Comparison of ENCODE assay signal across 8 cellular contexts in genomic region chr7:114085592-114086490, GRCh38.
DNase-seq lines count a peak whose midpoint lies in the region; TF ChIP-seq lines count a peak whose summit lies in the region.

No MANE protein-coding gene starts in this region.

- TF ChIP-seq CTCF in MCF 10A (IDR thresholded peaks at IDR 0.05; ENCODE audit: unreplicated experiment): no peak

- POLR2A ChIA-PET in MCF 10A (lab: Yijun Ruan, JAX): interaction anchor here (0.6 kb wide), 1 partner anchor 22 kb away, joined by 4 read pairs; no protein-coding TSS in a partner anchor

- H3K27ac Mint-ChIP-seq in MCF 10A (ENCODE audit: low read depth, unreplicated experiment): no peak overlapping the region

- no peaks in the 10 kb centered on the region for H3K36me3 Mint-ChIP-seq in MCF 10A (ENCODE audit: insufficient read depth, unreplicated experiment)

- peak overlapping the region; percentile 51 for H3K9ac ChIP-seq in HUES6 (ENCODE audit: low read length)

- H3K4me1 ChIP-seq in HUES6 (ENCODE audit: control insufficient read depth, insufficient read depth, low read length): peaks cover 15% of the 10 kb centered on the region; the same call in 1 of the 2 replicates

- CTCF ChIA-PET in MCF 10A (lab: Yijun Ruan, JAX): no interaction called here

- H3K4me3 ChIP-seq in HUES6 (ENCODE audit: low read depth, low read length): peak overlapping the region; percentile 87
- H3K4me3 ChIP-seq in iPS-11a (ENCODE audit: low read depth, low read length): peak overlapping the region; percentile 67

- peaks cover 100% of the 10 kb centered on the region for H3K27me3 Mint-ChIP-seq in MCF 10A (ENCODE audit: insufficient read depth, unreplicated experiment)

- H3K27ac ChIP-seq in HUES6 (ENCODE audit: low read depth, low read length): no peak overlapping the region

- peak; percentile 36 for DNase-seq in activated naive CD4-positive, alpha-beta T cell treated with Interleukin-2 at 50 U/mL for 16 hours
- DNase-seq in activated naive CD4-positive, alpha-beta T cell (lab: John Stamatoyannopoulos, UW): no peak
- peak; percentile 97 for DNase-seq in OCI-M2 (lab: John Stamatoyannopoulos, UW; ENCODE audit: unreplicated experiment)
- no peak for DNase-seq in MCF 10A (ENCODE audit: unreplicated experiment)
- peak; percentile 63 for DNase-seq in renal cortical epithelial cell (ENCODE audit: low read depth)
- DNase-seq in effector CD8-positive, alpha-beta T cell (lab: John Stamatoyannopoulos, UW): no peak

- no peaks in the 10 kb centered on the region for H3K9me3 Mint-ChIP-seq in MCF 10A (ENCODE audit: unreplicated experiment)

- intact Hi-C loops in MCF 10A (cut with micrococcal nuclease): no loop called here

- peak overlapping the region; percentile 67 for H3K4me3 Mint-ChIP-seq in MCF 10A (ENCODE audit: unreplicated experiment)

- no peaks in the 10 kb centered on the region for H3K36me3 ChIP-seq in HUES6 (ENCODE audit: control insufficient read depth, insufficient read depth, low read length)

- no peaks in the 10 kb centered on the region for H3K9me3 ChIP-seq in HUES6 (ENCODE audit: control insufficient read depth, insufficient read depth, low read depth, low read length)

- peaks cover 6% of the 10 kb centered on the region for H3K4me1 Mint-ChIP-seq in MCF 10A (ENCODE audit: insufficient read depth, unreplicated experiment)

- peaks cover 95% of the 10 kb centered on the region for H3K27me3 ChIP-seq in HUES6 (ENCODE audit: control insufficient read depth, insufficient read depth, low read length)

- no TSS peak for BruUV-seq in MCF 10A (replicated peaks; lab: Mats Ljungman, UMichigan)

Comparison
In these comparisons a context has a peak if more than half of its experiments do, and no peak if none do; other contexts are left out.
1. DNase-seq: peak in activated naive CD4-positive, alpha-beta T cell treated with Interleukin-2 at 50 U/mL for 16 hours (single experiment), OCI-M2 (single experiment) and renal cortical epithelial cell (single experiment); none in activated naive CD4-positive, alpha-beta T cell (0 of 4), MCF 10A (single experiment) and effector CD8-positive, alpha-beta T cell (single experiment).